Comparison of ENCODE assay signal across 32 cellular contexts in genomic region chr1:181846681-181847080, GRCh38.
"Had no signal": no experiment of that assay in that cellular context is flagged by ENCODE, and none has a peak within 500 bp of the region (broad histone marks: within the 10 kb centered on the region; RNA-seq: fewer than 3 reads in every experiment).

No MANE protein-coding gene starts in this region.

- H3K27me3 Mint-ChIP-seq: activated CD4-positive, alpha-beta T cell treated with anti-CD3 and anti-CD28 coated beads, Interleukin-2, amount 10 ng/mL, durations not matched to agents 24 days and 14 days; activated naive CD4-positive, alpha-beta T cell treated with anti-CD3 and anti-CD28 coated beads, Interleukin-2, amount 10 ng/mL, durations not matched to agents 7 days and 5 days; activated naive CD8-positive, alpha-beta T cell treated with anti-CD3 and anti-CD28 coated beads, Interleukin-2, amount 10 ng/mL, durations not matched to agents 7 days and 5 days had no signal

- H3K36me3 Mint-ChIP-seq: activated CD4-positive, alpha-beta memory T cell treated with anti-CD3 and anti-CD28 coated beads for 36 hours; activated naive CD4-positive, alpha-beta T cell treated with anti-CD3 and anti-CD28 coated beads, Interleukin-2, amount 10 ng/mL, durations not matched to agents 7 days and 5 days; activated naive CD4-positive, alpha-beta T cell treated with anti-CD3 and anti-CD28 coated beads, Interleukin-2, amount 50 U/mL, for 24 hours; activated naive CD8-positive, alpha-beta T cell; activated naive CD8-positive, alpha-beta T cell treated with anti-CD3 and anti-CD28 coated beads, Interleukin-2, amount 10 ng/mL, durations not matched to agents 7 days and 5 days; brain had no signal

- H3K27ac Mint-ChIP-seq: activated B cell treated with CpG ODN at 0.5 μM for 24 hours; activated CD4-positive, alpha-beta memory T cell treated with anti-CD3 and anti-CD28 coated beads for 36 hours; activated CD4-positive, alpha-beta T cell treated with anti-CD3 and anti-CD28 coated beads, Interleukin-2, amount 10 ng/mL, durations not matched to agents 24 days and 14 days; activated naive CD4-positive, alpha-beta T cell treated with anti-CD3 and anti-CD28 coated beads, Interleukin-2, amount 10 ng/mL, durations not matched to agents 7 days and 5 days; activated naive CD4-positive, alpha-beta T cell treated with anti-CD3 and anti-CD28 coated beads, Interleukin-2, amount 50 U/mL, for 24 hours; activated naive CD8-positive, alpha-beta T cell; activated naive CD8-positive, alpha-beta T cell treated with anti-CD3 and anti-CD28 coated beads, Interleukin-2, amount 10 ng/mL, durations not matched to agents 7 days and 5 days; activated naive CD8-positive, alpha-beta T cell treated with anti-CD3 and anti-CD28 coated beads, Interleukin-2, amount 50 U/mL, for 24 hours; activated T-helper 1 cell treated with anti-CD3 and anti-CD28 coated beads, Interleukin-12 subunit alpha, Interleukin-12 subunit beta, Interleukin-2, Interleukin-4 antibody, amounts not matched to agents 30 ng/mL and 10 ng/mL and 1 ng/mL, durations not matched to agents 14 hours and 24 hours and 36 hours; activated T-helper 2 cell treated with anti-CD3 and anti-CD28 coated beads, Interferon-gamma antibody, Interleukin-2, Interleukin-4, amounts not matched to agents 10 μg/mL and 5 μg/mL and 100 μg/mL, durations not matched to agents 14 hours and 24 hours and 36 hours; brain; T-helper 1 cell treated with Interleukin-12 subunit alpha and Interleukin-12 subunit beta and Interleukin-4 antibody, amounts not matched to agents 30 μg/mL and 1 μg/mL, for 36 hours; T-helper 2 cell treated with Interferon-gamma antibody and Interleukin-4, amounts not matched to agents 5 μg/mL and 100 μg/mL, for 36 hours had no signal

- H3K4me1 Mint-ChIP-seq: activated B cell treated with CpG ODN at 0.5 μM for 24 hours; activated CD4-positive, alpha-beta T cell treated with anti-CD3 and anti-CD28 coated beads, Interleukin-2, amount 10 ng/mL, durations not matched to agents 24 days and 14 days; activated naive CD4-positive, alpha-beta T cell treated with anti-CD3 and anti-CD28 coated beads, Interleukin-2, amount 10 ng/mL, durations not matched to agents 7 days and 5 days; activated naive CD4-positive, alpha-beta T cell treated with anti-CD3 and anti-CD28 coated beads, Interleukin-2, amount 50 U/mL, for 24 hours; activated naive CD8-positive, alpha-beta T cell treated with anti-CD3 and anti-CD28 coated beads, Interleukin-2, amount 10 ng/mL, durations not matched to agents 7 days and 5 days; activated naive CD8-positive, alpha-beta T cell treated with anti-CD3 and anti-CD28 coated beads, Interleukin-2, amount 50 U/mL, for 24 hours; brain; central memory CD8-positive, alpha-beta T cell had no signal

- DNase-seq: activated B cell treated with CpG ODN at 0.5 μM for 24 hours; activated CD4-positive, alpha-beta memory T cell treated with anti-CD3 and anti-CD28 coated beads for 36 hours; activated CD4-positive, alpha-beta T cell treated with anti-CD3 and anti-CD28 coated beads for 4 hours; activated CD4-positive, alpha-beta T cell treated with anti-CD3 and anti-CD28 coated beads, Interleukin-2, amount 10 ng/mL, durations not matched to agents 24 days and 14 days; activated CD4-positive, alpha-beta T cell treated with anti-CD3 and anti-CD28 coated beads, Interleukin-2, amount 50 U/mL, for 1 hour; activated CD4-positive, alpha-beta T cell treated with anti-CD3 and anti-CD28 coated beads, Interleukin-2, amount 50 U/mL, for 4 hours; activated CD4-positive, CD25-positive, alpha-beta regulatory T cell treated with anti-CD3 and anti-CD28 coated beads, Interleukin-2, amount 50 U/mL, for 72 hours; activated CD8-positive, alpha-beta memory T cell treated with anti-CD3 and anti-CD28 coated beads, Interleukin-2, amount 50 U/mL, for 4 hours; activated effector memory CD4-positive, alpha-beta T cell treated with Interleukin-2 at 50 U/mL for 16 hours; activated gamma-delta T cell; activated naive CD4-positive, alpha-beta T cell treated with anti-CD3 and anti-CD28 coated beads, Interleukin-2, amount 10 ng/mL, durations not matched to agents 7 days and 5 days; activated naive CD4-positive, alpha-beta T cell treated with Interleukin-2 at 50 U/mL for 16 hours; activated naive CD8-positive, alpha-beta T cell treated with anti-CD3 and anti-CD28 coated beads, Interleukin-2, amount 10 ng/mL, durations not matched to agents 7 days and 5 days; activated naive CD8-positive, alpha-beta T cell treated with anti-CD3 and anti-CD28 coated beads, Interleukin-2, amount 50 U/mL, for 24 hours; activated T-cell treated with anti-CD3 and anti-CD28 coated beads for 4 hours; activated T-cell treated with anti-CD3 and anti-CD28 coated beads, Interleukin-2, amount 50 U/mL, for 1 hour; activated T-cell treated with anti-CD3 and anti-CD28 coated beads, Interleukin-2, amount 50 U/mL, for 48 hours; amygdala; anterior cingulate cortex; caudate nucleus; cerebellar nuclear complex; SW 1271; T-helper 1 cell; T-helper 9 cell had no signal

- H3K4me3 Mint-ChIP-seq: activated B cell treated with CpG ODN at 0.5 μM for 24 hours; activated CD4-positive, alpha-beta memory T cell treated with anti-CD3 and anti-CD28 coated beads for 36 hours; activated CD4-positive, alpha-beta T cell treated with anti-CD3 and anti-CD28 coated beads, Interleukin-2, amount 10 ng/mL, durations not matched to agents 24 days and 14 days; activated naive CD4-positive, alpha-beta T cell treated with anti-CD3 and anti-CD28 coated beads, Interleukin-2, amount 10 ng/mL, durations not matched to agents 7 days and 5 days; activated naive CD4-positive, alpha-beta T cell treated with anti-CD3 and anti-CD28 coated beads, Interleukin-2, amount 50 U/mL, for 24 hours; activated naive CD8-positive, alpha-beta T cell; activated naive CD8-positive, alpha-beta T cell treated with anti-CD3 and anti-CD28 coated beads, Interleukin-2, amount 10 ng/mL, durations not matched to agents 7 days and 5 days; activated naive CD8-positive, alpha-beta T cell treated with anti-CD3 and anti-CD28 coated beads, Interleukin-2, amount 50 U/mL, for 24 hours; activated T-helper 1 cell treated with anti-CD3 and anti-CD28 coated beads, Interleukin-12 subunit alpha, Interleukin-12 subunit beta, Interleukin-2, Interleukin-4 antibody, amounts not matched to agents 30 ng/mL and 10 ng/mL and 1 ng/mL, durations not matched to agents 14 hours and 24 hours and 36 hours; brain; central memory CD8-positive, alpha-beta T cell; T-helper 1 cell treated with Interleukin-12 subunit alpha and Interleukin-12 subunit beta and Interleukin-4 antibody, amounts not matched to agents 30 μg/mL and 1 μg/mL, for 36 hours; T-helper 2 cell treated with Interferon-gamma antibody and Interleukin-4, amounts not matched to agents 5 μg/mL and 100 μg/mL, for 36 hours had no signal

- H3K9me3 Mint-ChIP-seq: activated B cell treated with CpG ODN at 0.5 μM for 24 hours; activated CD4-positive, alpha-beta memory T cell treated with anti-CD3 and anti-CD28 coated beads for 36 hours; activated CD4-positive, alpha-beta T cell treated with anti-CD3 and anti-CD28 coated beads, Interleukin-2, amount 10 ng/mL, durations not matched to agents 24 days and 14 days; activated naive CD8-positive, alpha-beta T cell treated with anti-CD3 and anti-CD28 coated beads, Interleukin-2, amount 10 ng/mL, durations not matched to agents 7 days and 5 days; activated naive CD8-positive, alpha-beta T cell treated with anti-CD3 and anti-CD28 coated beads, Interleukin-2, amount 50 U/mL, for 24 hours; activated T-helper 1 cell treated with anti-CD3 and anti-CD28 coated beads, Interleukin-12 subunit alpha, Interleukin-12 subunit beta, Interleukin-2, Interleukin-4 antibody, amounts not matched to agents 30 ng/mL and 10 ng/mL and 1 ng/mL, durations not matched to agents 14 hours and 24 hours and 36 hours; activated T-helper 2 cell treated with anti-CD3 and anti-CD28 coated beads, Interferon-gamma antibody, Interleukin-2, Interleukin-4, amounts not matched to agents 10 μg/mL and 5 μg/mL and 100 μg/mL, durations not matched to agents 14 hours and 24 hours and 36 hours; T-helper 1 cell treated with Interleukin-12 subunit alpha and Interleukin-12 subunit beta and Interleukin-4 antibody, amounts not matched to agents 30 μg/mL and 1 μg/mL, for 36 hours; T-helper 2 cell treated with Interferon-gamma antibody and Interleukin-4, amounts not matched to agents 5 μg/mL and 100 μg/mL, for 36 hours had no signal

- ATAC-seq: activated naive CD8-positive, alpha-beta T cell treated with anti-CD3 and anti-CD28 coated beads, Interleukin-2, amount 50 U/mL, for 24 hours had no signal
